In the genomic region with DNA sequence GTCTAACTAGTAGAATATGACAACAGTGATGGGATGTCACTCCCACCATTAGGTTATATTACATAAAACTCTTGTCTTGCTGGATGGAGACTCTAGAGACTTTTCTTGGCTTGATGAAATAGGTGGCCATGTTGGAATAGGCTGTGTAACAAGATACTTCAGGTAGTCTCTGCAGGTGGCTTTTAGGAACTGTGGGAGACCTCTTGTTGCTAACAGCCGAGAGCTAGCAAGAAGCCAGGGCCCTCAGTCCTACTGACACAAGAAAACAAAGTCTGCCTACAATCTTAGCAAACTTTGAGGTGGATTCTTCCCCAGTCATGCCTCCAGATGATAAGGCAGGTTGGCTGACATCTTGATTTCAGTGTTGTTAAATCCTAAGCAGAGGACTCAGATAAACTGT, we compare ENCODE assay signal across 20 cellular contexts.
"Had no signal": no experiment of that assay in that cellular context is flagged by ENCODE, and none has a peak within 500 bp of the region (broad histone marks: within the 10 kb centered on the region; RNA-seq: fewer than 3 reads in every experiment).

No MANE protein-coding gene starts in this region.

- H3K4me3 ChIP-seq: K562, SJSA1, SK-N-MC had no signal

- H3K4me1 ChIP-seq: SJSA1 had no signal

- H3K27me3 ChIP-seq: SJSA1 had no signal

- DNase-seq: Kasumi-1, MM.1S, NCI-H1092 treated with DMSO at 0.1 percent for 48 hours, NCI-H1436, NCI-H187 treated with DMSO at 0.1 percent for 48 hours, NCI-H2029 treated with DMSO at 0.1 percent for 48 hours, NCI-H2171, NCI-H226, NCI-H446, NCI-H510A, NCI-H524 treated with DMSO at 0.1 percent for 48 hours, NCI-H69, NCI-H774, Right ventricle myocardium superior, RPMI8226, SIG-M5 had no signal

- H3K4me2 ChIP-seq: KMS-11 had no signal

- H3K9ac ChIP-seq: KMS-11 had no signal

- H3K9me3 ChIP-seq: SJSA1 had no signal

- H3K36me3 ChIP-seq: SJSA1 had no signal

- H3K27ac ChIP-seq: KMS-11, SJSA1, SK-N-MC had no signal

- ATAC-seq: K562 had no signal

- FAIRE-seq: K562 had no signal
